In the genomic region with DNA sequence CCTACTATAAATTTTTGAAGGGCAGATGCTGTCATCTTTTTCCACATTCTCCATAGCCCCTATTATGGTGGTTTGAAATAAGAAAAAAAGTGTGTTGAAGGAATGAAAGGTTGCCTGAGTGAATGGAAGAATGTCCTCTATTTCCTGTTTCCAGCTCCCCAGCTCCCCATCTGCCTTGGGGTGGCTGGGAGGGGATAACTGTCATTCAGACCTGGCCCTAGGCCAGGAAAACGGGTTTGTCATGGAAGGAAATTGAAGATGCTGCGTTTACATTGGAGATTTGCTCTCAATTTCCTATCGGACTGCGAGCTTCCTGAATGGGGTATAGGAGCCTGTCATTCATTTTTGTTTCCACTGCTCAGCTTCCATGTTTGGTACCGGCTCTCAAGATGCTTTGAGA, we compare ENCODE assay signal across 14 cellular contexts. TPM values are rescaled to one million over a fixed set of nuclear protein-coding genes. Genes with fewer than 3 reads are reported as not detected.
A peak's percentile ranks its signal among the peaks of the same experiment; 100 is the strongest.
DNase-seq lines count a peak whose midpoint lies in the region; ATAC-seq and TF ChIP-seq lines count a peak whose summit lies in the region.
"Had no signal": no experiment of that assay in that cellular context is flagged by ENCODE, and none has a peak within 500 bp of the region (broad histone marks: within the 10 kb centered on the region; RNA-seq: fewer than 3 reads in every experiment).

No MANE protein-coding gene starts in this region.

- H3K9me3 ChIP-seq in SK-N-MC (ENCODE audit: low read depth, low read length) (no peaks in the 10 kb centered on the region), iPS-18a (ENCODE audit: control insufficient read depth, low read depth, low read length) (no peaks in the 10 kb centered on the region), suprapubic skin (no peaks in the 10 kb centered on the region)
- H3K9me3 ChIP-seq: lower lobe of right lung had no signal

- H3K4me3 ChIP-seq in SK-N-MC: peak overlapping the region; percentile 90
- peak overlapping the region; percentile 83 for H3K4me3 ChIP-seq in iPS-18a (ENCODE audit: low read length)
- H3K4me3 ChIP-seq in suprapubic skin: no peak overlapping the region
- H3K4me3 ChIP-seq: lower lobe of right lung had no signal

- H3K36me3 ChIP-seq in SK-N-MC (ENCODE audit: insufficient read depth, low read length) (peaks cover 8% of the 10 kb centered on the region), iPS-18a (ENCODE audit: control insufficient read depth, low read depth, low read length) (no peaks in the 10 kb centered on the region), suprapubic skin (no peaks in the 10 kb centered on the region)
- H3K36me3 ChIP-seq: lower lobe of right lung had no signal

- peak overlapping the region; percentile 12 for H3K4me3 Mint-ChIP-seq in T-helper 2 cell treated with Interferon-gamma antibody and Interleukin-4, amounts not matched to agents 5 μg/mL and 100 μg/mL, for 36 hours

- no peaks in the 10 kb centered on the region for H3K9me3 Mint-ChIP-seq in T-helper 2 cell treated with Interferon-gamma antibody and Interleukin-4, amounts not matched to agents 5 μg/mL and 100 μg/mL, for 36 hours

- H3K27ac ChIP-seq in SK-N-MC: peak overlapping the region; percentile 98; the same call in 1 of the 2 replicates
- no peak overlapping the region for H3K27ac ChIP-seq in iPS-18a (ENCODE audit: low read length)
- no peak overlapping the region for H3K27ac ChIP-seq in suprapubic skin
- H3K27ac ChIP-seq: lower lobe of right lung, VCaP had no signal

- peaks cover 3% of the 10 kb centered on the region for H3K36me3 Mint-ChIP-seq in T-helper 2 cell treated with Interferon-gamma antibody and Interleukin-4, amounts not matched to agents 5 μg/mL and 100 μg/mL, for 36 hours (ENCODE audit: low read depth)

- H3K27me3 Mint-ChIP-seq in T-helper 2 cell treated with Interferon-gamma antibody and Interleukin-4, amounts not matched to agents 5 μg/mL and 100 μg/mL, for 36 hours (ENCODE audit: low read depth): peaks cover 61% of the 10 kb centered on the region

- H3K4me1 ChIP-seq in iPS-18a (ENCODE audit: control insufficient read depth, low read depth, low read length) (peaks cover 17% of the 10 kb centered on the region), suprapubic skin (peaks cover 20% of the 10 kb centered on the region)

- peaks cover 29% of the 10 kb centered on the region for H3K27me3 ChIP-seq in iPS-18a (ENCODE audit: control insufficient read depth, insufficient read depth, low read length)
- H3K27me3 ChIP-seq in suprapubic skin: peaks cover 31% of the 10 kb centered on the region

- 56% methylated on average over 5 of the region's 5 CpGs for WGBS in suprapubic skin

- H3K9ac ChIP-seq in SK-N-MC (ENCODE audit: insufficient read length) (peak overlapping the region; percentile 93), iPS-18a (ENCODE audit: low read length) (no peak overlapping the region)

- no peak for TF ChIP-seq CTCF in suprapubic skin (IDR thresholded peaks at IDR 0.05)

- no peak for DNase-seq in T-helper 2 cell treated with Interferon-gamma antibody and Interleukin-4, amounts not matched to agents 5 μg/mL and 100 μg/mL, for 36 hours (ENCODE audit: low spot score)
- DNase-seq in T-helper 2 cell (no peak), SK-N-MC (ENCODE audit: low read depth, low spot score) (no peak), ureter (ENCODE audit: low spot score) (no peak), suprapubic skin (ENCODE audit: low spot score in 2 of 2) (no peak), DMS 273 treated with DMSO at 0.1 percent for 48 hours (lab: John Stamatoyannopoulos, UW) (no peak)
- DNase-seq: activated gamma-delta T cell; anterior cingulate cortex; dermis blood vessel endothelial cell; lower lobe of right lung; stimulated activated naive CD4-positive, alpha-beta T cell treated with Interleukin-2 at 50 U/mL for 16 hours had no signal

- ATAC-seq in HG02981 (IDR thresholded peaks at IDR 0.05; ENCODE audit: unreplicated experiment): no peak
- ATAC-seq: lower lobe of right lung had no signal

- TF ChIP-seq POLR2A in suprapubic skin (IDR thresholded peaks at IDR 0.05): no peak

- TF ChIP-seq EP300 in suprapubic skin (IDR thresholded peaks at IDR 0.05): no peak

- H3K27ac Mint-ChIP-seq in T-helper 2 cell treated with Interferon-gamma antibody and Interleukin-4, amounts not matched to agents 5 μg/mL and 100 μg/mL, for 36 hours: no peak overlapping the region

- H3K4me1 Mint-ChIP-seq in T-helper 2 cell treated with Interferon-gamma antibody and Interleukin-4, amounts not matched to agents 5 μg/mL and 100 μg/mL, for 36 hours (ENCODE audit: low read depth): peaks cover 20% of the 10 kb centered on the region

RNA-seq across cellular contexts. Expression of a gene that starts 2.2 kb away (rescaled TPM):
- total RNA-seq in ureter (3.9 TPM), suprapubic skin (1 to 10 TPM in 1 of 4 donors, under 1 TPM in 2, not detected in 1; 0.42 to 2.1 (median 0.65) TPM)

RNA-seq across cellular contexts. Expression of a gene that starts 51.9 kb away (rescaled TPM):
- total RNA-seq in ureter (66.5 TPM), suprapubic skin (10 to 100 TPM; 31.3 to 63.9 (median 43.4) TPM)
